In genomic region chr3:153734777-153735551, GRCh38 we compare ENCODE assay signal across 20 cellular contexts.
DNase-seq lines count a peak whose midpoint lies in the region; ATAC-seq, FAIRE-seq and TF ChIP-seq lines count a peak whose summit lies in the region.
"Had no signal": no experiment of that assay in that cellular context is flagged by ENCODE, and none has a peak within 500 bp of the region (broad histone marks: within the 10 kb centered on the region; RNA-seq: fewer than 3 reads in every experiment).

No MANE protein-coding gene starts in this region.

- no peak overlapping the region for H2AFZ ChIP-seq in HepG2 (ENCODE audit: low read length)

- no peaks in the 10 kb centered on the region for H3K36me3 ChIP-seq in HepG2 (replicated peaks in 1 of 2; ENCODE audit: control insufficient read depth in 1 of 2, insufficient read depth in 2 of 2, low read length in 2 of 2)
- no peaks in the 10 kb centered on the region for H3K36me3 ChIP-seq in right lobe of liver
- no peaks in the 10 kb centered on the region for H3K36me3 ChIP-seq in duodenal mucosa (ENCODE audit: control insufficient read depth in 1 of 2, insufficient read depth in 2 of 2, low read length in 2 of 2)
- H3K36me3 ChIP-seq: suprapubic skin had no signal

- H3K9ac ChIP-seq in HepG2 (ENCODE audit: insufficient read depth, low read depth, low read length) (no peak overlapping the region), duodenal mucosa (ENCODE audit: low read depth in 1 of 2, low read length in 2 of 2) (no peak overlapping the region)

- intact Hi-C loops in HepG2 (cut with micrococcal nuclease; ENCODE audit: unreplicated experiment) (no loop called here), right lobe of liver (cut with DNase I) (no loop called here)

- peaks cover 19% of the 10 kb centered on the region for H3K9me3 ChIP-seq in HepG2 (ENCODE audit: low read length)
- H3K9me3 ChIP-seq in right lobe of liver = no peaks in the 10 kb centered on the region
- H3K9me3 ChIP-seq in duodenal mucosa (ENCODE audit: control insufficient read depth in 1 of 2, low read length in 2 of 2) = peaks cover 8 to 9% of the 10 kb centered on the region in 2 donors

- H3K4me2 ChIP-seq in HepG2 (ENCODE audit: low read depth, low read length) = no peak overlapping the region

- H3K4me1 ChIP-seq in HepG2 (ENCODE audit: insufficient read depth, low read length) (no peaks in the 10 kb centered on the region), right lobe of liver (no peaks in the 10 kb centered on the region), duodenal mucosa (ENCODE audit: control insufficient read depth in 1 of 2, insufficient read depth in 2 of 2, low read length in 2 of 2) (peaks cover 0 to 6% of the 10 kb centered on the region in 2 donors)
- H3K4me1 ChIP-seq: body of pancreas, suprapubic skin had no signal

- TF ChIP-seq CTCF in HepG2 (CRISPR knock-in tag; IDR thresholded peaks at IDR 0.05) = no peak
- TF ChIP-seq CTCF in right lobe of liver (IDR thresholded peaks at IDR 0.05) = no peak

- H3K27me3 ChIP-seq in HepG2 (ENCODE audit: control insufficient read depth in 1 of 2, insufficient read depth in 2 of 2, low read length in 2 of 2) (no peaks in the 10 kb centered on the region), right lobe of liver (no peaks in the 10 kb centered on the region), duodenal mucosa (ENCODE audit: control insufficient read depth in 1 of 2, insufficient read depth in 2 of 2, low read length in 2 of 2) (no peaks in the 10 kb centered on the region)
- H3K27me3 ChIP-seq: body of pancreas, suprapubic skin had no signal

- CTCF ChIA-PET in HepG2 (lab: Yijun Ruan, JAX; ENCODE audit: low intra/inter-chr PET ratio, low total read pairs) = no interaction called here

- no peak overlapping the region for H3K27ac ChIP-seq in HepG2 (ENCODE audit: extremely low read length, insufficient read depth, low read length)
- no peak overlapping the region for H3K27ac ChIP-seq in right lobe of liver
- peak overlapping the region; percentile 13 for H3K27ac ChIP-seq in duodenal mucosa (ENCODE audit: low read depth, low read length)
- H3K27ac ChIP-seq: body of pancreas, suprapubic skin had no signal

- no peaks in the 10 kb centered on the region for H4K20me1 ChIP-seq in HepG2 (ENCODE audit: insufficient read depth, low read length)

- BruUV-seq in HepG2 (replicated peaks; lab: Mats Ljungman, UMichigan) = no TSS peak

- ATAC-seq in HepG2 (peak; percentile 57; the same call in 2 of the 3 replicates), right lobe of liver (no peak), GM19023 (IDR thresholded peaks at IDR 0.05; ENCODE audit: unreplicated experiment) (no peak), GM21528 (IDR thresholded peaks at IDR 0.05; ENCODE audit: low FRiP score, unreplicated experiment) (no peak)
- ATAC-seq: activated T-helper 17 cell treated with anti-CD3 and anti-CD28 coated beads, Interleukin-2, amount 50 U/mL, for 72 hours; body of pancreas; K562 had no signal

- TF ChIP-seq EP300 in HepG2 (IDR thresholded peaks at IDR 0.05; ENCODE audit: low read depth in 2 of 2, low read length in 2 of 2) = no peak
- TF ChIP-seq EP300 in HepG2 (CRISPR knock-in tag; IDR thresholded peaks at IDR 0.05; ENCODE audit: borderline replicate concordance) = no peak

- no peak for FAIRE-seq in HepG2 (lab: Jason Lieb, UNC)
- FAIRE-seq: K562 had no signal

- TF ChIP-seq POLR2A in HepG2 (IDR thresholded peaks at IDR 0.05; ENCODE audit: insufficient read depth in 1 of 2, low read depth in 2 of 2, low read length in 2 of 2) = no peak
- TF ChIP-seq POLR2A in right lobe of liver (IDR thresholded peaks at IDR 0.05) = no peak

- no peaks in the 10 kb centered on the region for H3K79me2 ChIP-seq in HepG2 (ENCODE audit: insufficient read depth, low read length)

- DNase-seq in HepG2 (ENCODE audit: low spot score) (peak; percentile 30), right lobe of liver (no peak), kidney glomerular epithelial cell (lab: John Stamatoyannopoulos, UW) (peak; percentile 71), NCI-H2029 (lab: John Stamatoyannopoulos, UW) (no peak)
- no peak for DNase-seq in activated CD4-positive, CD25-positive, alpha-beta regulatory T cell (lab: John Stamatoyannopoulos, UW)
- DNase-seq: 8988T; activated CD4-positive, alpha-beta T cell treated with anti-CD3 and anti-CD28 coated beads, Interleukin-2, amount 50 U/mL, for 48 hours; body of pancreas; COR-L47; effector CD8-positive, alpha-beta T cell; NCI-H524; nucleus accumbens; Right ventricle myocardium superior; stimulated activated CD4-positive, alpha-beta T cell treated with anti-CD3 and anti-CD28 coated beads, Interleukin-12 subunit alpha, Interleukin-12 subunit beta, amount 100 ng/mL, for 4 hours had no signal

- POLR2A ChIA-PET in HepG2 (lab: Yijun Ruan, JAX) = no interaction called here

- 11% methylated on average over 1 of the region's 1 CpG for WGBS in HepG2 (ENCODE audit: low lambda C conversion rate)
- 78% methylated on average over 1 of the region's 1 CpG for WGBS in right lobe of liver (ENCODE audit: insufficient coverage, low coverage, low lambda C conversion rate, missing lambda C conversion rate)

- in situ Hi-C loops in HepG2 (cut with HindIII; ENCODE audit: extremely low pct_ligation_motif_present, low pct_unique_long_range_greater_than_20kb) = no loop called here

- no peak for TF ChIP-seq RAD21 in HepG2 (CRISPR knock-in tag; IDR thresholded peaks at IDR 0.05)

- H3K4me3 ChIP-seq in HepG2 (replicated peaks in 1 of 3; ENCODE audit: insufficient read depth in 1 of 3, low read depth in 2 of 3, low read length in 3 of 3) = no peak overlapping the region
- H3K4me3 ChIP-seq in right lobe of liver = no peak overlapping the region
- H3K4me3 ChIP-seq in duodenal mucosa (ENCODE audit: low read depth in 1 of 2, low read length in 2 of 2) = no peak overlapping the region
- H3K4me3 ChIP-seq: body of pancreas, K562, suprapubic skin had no signal

TF ChIP-seq in HepG2, 621 proteins besides CTCF, POLR2A, EP300 and RAD21:
- TF ChIP-seq SRF (IDR thresholded peaks at IDR 0.05; ENCODE audit: low read depth, low read length) (peak; percentile 75), HNF4A (CRISPR knock-in tag; IDR thresholded peaks at IDR 0.05) (0 out of 2 replicates have a peak, but pooled peaks have one; percentile 10), GRHL1 (CRISPR knock-in tag; conservative IDR thresholded peaks at IDR 0.05) (no peak)

Comparison
In these comparisons a context has a peak if more than half of its experiments do, and no peak if none do; other contexts are left out.
1. DNase-seq: peak in HepG2 (single experiment) and kidney glomerular epithelial cell (single experiment); none in right lobe of liver (0 of 3), activated CD4-positive, CD25-positive, alpha-beta regulatory T cell (0 of 4) and NCI-H2029 (single experiment).